Comparison of ENCODE assay signal across 2 cellular contexts in genomic region chr7:75725306-75725705, GRCh38.
A peak's percentile ranks its signal among the peaks of the same experiment; 100 is the strongest.
TF ChIP-seq lines count a peak whose summit lies in the region.

No MANE protein-coding gene starts in this region.

TF ChIP-seq in GM12891, 5 proteins besides CTCF, POLR2A, EP300 and RAD21:
- TF ChIP-seq SPI1 (IDR thresholded peaks at IDR 0.05; ENCODE audit: low read depth, low read length) (peak; percentile 87), POLR2AphosphoS5 (IDR thresholded peaks at IDR 0.05; ENCODE audit: low read depth, low read length) (no peak)

TF ChIP-seq in K562, 482 proteins besides CTCF, POLR2A, EP300 and RAD21:
- TF ChIP-seq VEZF1 (CRISPR knock-in tag; IDR thresholded peaks at IDR 0.05) (0 out of 2 replicates have a peak, but pooled peaks have one; percentile 12), EZH2 (IDR thresholded peaks at IDR 0.05; ENCODE audit: borderline replicate concordance, low read depth, low read length) (no peak), LEF1 (IDR thresholded peaks at IDR 0.05) (no peak), RBM25 (IDR thresholded peaks at IDR 0.05; ENCODE audit: low read depth, low read length, severe bottlenecking) (peak; percentile 4), SPI1 (IDR thresholded peaks at IDR 0.05; ENCODE audit: borderline replicate concordance, low read depth, low read length) (peak; percentile 77), NR2C1 (IDR thresholded peaks at IDR 0.05) (0 out of 2 replicates have a peak, but pooled peaks have one; percentile 12), NR2C1 (tag; IDR thresholded peaks at IDR 0.05) (no peak)
